In genomic region chr20:63627700-63628245, GRCh38 we compare ENCODE assay signal across 8 cellular contexts. TPM values are rescaled to one million over a fixed set of nuclear protein-coding genes. Genes with fewer than 3 reads are reported as not detected.
DNase-seq lines count a peak whose midpoint lies in the region; ATAC-seq and TF ChIP-seq lines count a peak whose summit lies in the region.

No MANE protein-coding gene starts in this region.

- H3K9ac ChIP-seq in liver (ENCODE audit: low read depth in 1 of 2, low read length in 2 of 2), result peak overlapping the region; percentile 24 to 92

- WGBS in liver, result 10% methylated on average over 32 of the region's 32 CpGs
- 12% methylated on average over 32 of the region's 32 CpGs for WGBS in thymus

- ATAC-seq in activated CD4-positive, CD25-positive, alpha-beta regulatory T cell treated with anti-CD3 and anti-CD28 coated beads, Interleukin-2, amount 50 U/mL, for 24 hours, result peak; percentile 2 to 3
- ATAC-seq in HG03280 (IDR thresholded peaks at IDR 0.05; ENCODE audit: unreplicated experiment) (no peak), HG03039 (IDR thresholded peaks at IDR 0.05; ENCODE audit: unreplicated experiment) (no peak)

- peaks cover 7% of the 10 kb centered on the region for H3K4me1 Mint-ChIP-seq in MCF 10A (ENCODE audit: insufficient read depth, unreplicated experiment)

- TF ChIP-seq RAD21 in liver (IDR thresholded peaks at IDR 0.05), result no peak

- H3K9me3 ChIP-seq in liver (ENCODE audit: control insufficient read depth in 4 of 4, low read length in 3 of 4) (no peaks in the 10 kb centered on the region), thymus (ENCODE audit: control insufficient read depth) (no peaks in the 10 kb centered on the region)

- no TSS peak for BruUV-seq in MCF 10A (replicated peaks; lab: Mats Ljungman, UMichigan)

- H3K4me3 ChIP-seq in liver (ENCODE audit: low read depth in 1 of 3, low read length in 3 of 3) (peak overlapping the region; percentile 79 to 95 (median 92)), thymus (ENCODE audit: low read length) (peak overlapping the region; percentile 77)

- CTCF ChIA-PET in MCF 10A (lab: Yijun Ruan, JAX), result interaction anchor here (0.7 to 1.5 kb wide), 3 partner anchors 80 to 1030 kb away, joined by 3 to 4 read pairs (median 3); partner anchors contain the start of genes ARFRP1, SAMD10 and ZGPAT

- H3K4me1 ChIP-seq in liver (ENCODE audit: control insufficient read depth in 4 of 4, insufficient read depth in 4 of 4, low read length in 3 of 4) (peaks cover 2 to 9% (median 9%) of the 10 kb centered on the region in 4 donors), thymus (ENCODE audit: control insufficient read depth, insufficient read depth, low read length) (peaks cover 14% of the 10 kb centered on the region)

- POLR2A ChIA-PET in MCF 10A (lab: Yijun Ruan, JAX), result interaction anchor here (0.6 to 3.8 kb wide), 25 partner anchors 9 to 417 kb away, joined by 3 to 29 read pairs (median 5); partner anchors contain the start of genes ARFRP1, HELZ2, PRPF6 and RTEL1

- H3K27ac ChIP-seq in liver (ENCODE audit: low read depth in 1 of 2, low read length in 2 of 2), result peak overlapping the region; percentile 87 to 98
- H3K27ac ChIP-seq in thymus (ENCODE audit: low read depth), result peak overlapping the region; percentile 96

- peak overlapping the region; percentile 88 for H3K27ac Mint-ChIP-seq in MCF 10A (ENCODE audit: low read depth, unreplicated experiment)

- no peaks in the 10 kb centered on the region for H3K36me3 ChIP-seq in liver (ENCODE audit: control insufficient read depth in 4 of 4, insufficient read depth in 3 of 4, low read depth in 1 of 4, low read length in 3 of 4)
- H3K36me3 ChIP-seq in thymus (ENCODE audit: control insufficient read depth, insufficient read depth), result no peaks in the 10 kb centered on the region

- peak overlapping the region; percentile 79 for H3K4me3 Mint-ChIP-seq in MCF 10A (ENCODE audit: unreplicated experiment)

- TF ChIP-seq CTCF in MCF 10A (IDR thresholded peaks at IDR 0.05; ENCODE audit: unreplicated experiment), result no peak
- no peak for TF ChIP-seq CTCF in liver (IDR thresholded peaks at IDR 0.05; ENCODE audit: low read depth, low read length, missing input control)

- no peaks in the 10 kb centered on the region for H3K27me3 ChIP-seq in liver (ENCODE audit: control insufficient read depth in 4 of 4, insufficient read depth in 4 of 4, low read length in 3 of 4)
- no peaks in the 10 kb centered on the region for H3K27me3 ChIP-seq in thymus (ENCODE audit: control insufficient read depth, insufficient read depth)

- no peaks in the 10 kb centered on the region for H3K27me3 Mint-ChIP-seq in MCF 10A (ENCODE audit: insufficient read depth, unreplicated experiment)

- peaks cover 18% of the 10 kb centered on the region for H3K36me3 Mint-ChIP-seq in MCF 10A (ENCODE audit: insufficient read depth, unreplicated experiment)

- no peak for DNase-seq in activated CD4-positive, CD25-positive, alpha-beta regulatory T cell (lab: John Stamatoyannopoulos, UW)
- DNase-seq in MCF 10A (ENCODE audit: unreplicated experiment) (no peak), dermis blood vessel endothelial cell (no peak)

- no peaks in the 10 kb centered on the region for H3K9me3 Mint-ChIP-seq in MCF 10A (ENCODE audit: unreplicated experiment)

- intact Hi-C loops in MCF 10A (cut with micrococcal nuclease), result loop anchor here (1.0 kb wide), 1 partner anchor 55 kb away; no protein-coding TSS in a partner anchor

TF ChIP-seq in liver, 16 proteins besides CTCF, POLR2A, EP300 and RAD21:
- TF ChIP-seq EGR1 (IDR thresholded peaks at IDR 0.05; ENCODE audit: low read depth in 2 of 2), result no peak
- TF ChIP-seq FOXA2 (IDR thresholded peaks at IDR 0.05), result no peak
- TF ChIP-seq YY1 (IDR thresholded peaks at IDR 0.05), result no peak
- no peak for TF ChIP-seq GABPA (IDR thresholded peaks at IDR 0.05 in 1 of 2, conservative IDR thresholded peaks at IDR 0.05 in 1 of 2)
- TF ChIP-seq ATF3 (IDR thresholded peaks at IDR 0.05), result no peak
- no peak for TF ChIP-seq HNF4A (conservative IDR thresholded peaks at IDR 0.05)
- TF ChIP-seq HNF4G (IDR thresholded peaks at IDR 0.05), result no peak
- no peak for TF ChIP-seq ZBTB33 (IDR thresholded peaks at IDR 0.05)
- TF ChIP-seq FOXA1 (IDR thresholded peaks at IDR 0.05), result no peak

RNA-seq across cellular contexts. Expression of gene GMEB2, which starts 0.9 kb away (rescaled TPM):
- total RNA-seq in MCF 10A (2022) (14.9 and 19.6 TPM in 2 replicates), liver (1 to 10 TPM; 6.6 to 8.6 TPM), dermis blood vessel endothelial cell (10.9 and 18.7 TPM in 2 replicates)
- polyA plus RNA-seq in liver (1 to 10 TPM; 1.3 to 4.0 TPM), thymus (16.3 TPM)

RNA-seq across cellular contexts. Expression of gene STMN3, which starts 25.5 kb away (rescaled TPM):
- 1.7 and 5.3 TPM in 2 replicates for total RNA-seq in MCF 10A (2022)
- 1 to 10 TPM in 1 of 2 donors, under 1 TPM in 1; 0.67 to 2.9 TPM for total RNA-seq in liver
- polyA plus RNA-seq in liver, result 1 to 10 TPM in 1 of 2 donors, under 1 TPM in 1; 0.42 to 1.2 TPM
- 77.9 TPM for polyA plus RNA-seq in thymus
- total RNA-seq in dermis blood vessel endothelial cell, result 0.85 and 1.2 TPM in 2 replicates

RNA-seq across cellular contexts. Expression of gene RTEL1, which starts 30.3 kb away (rescaled TPM):
- 27.9 and 39.2 TPM in 2 replicates for total RNA-seq in MCF 10A (2022)
- total RNA-seq in liver, result 10 to 100 TPM; 10.4 to 16.9 TPM
- polyA plus RNA-seq in liver, result 1 to 10 TPM; 3.7 to 4.3 TPM
- 18.8 TPM for polyA plus RNA-seq in thymus
- 13.4 and 17.9 TPM in 2 replicates for total RNA-seq in dermis blood vessel endothelial cell

RNA-seq across cellular contexts. Expression of gene HELZ2, which starts 53.7 kb away (rescaled TPM):
- total RNA-seq in MCF 10A (2022) (18.1 and 24.7 TPM in 2 replicates), liver (10 to 100 TPM; 21.3 to 26.6 TPM), dermis blood vessel endothelial cell (54.8 and 64.0 TPM in 2 replicates)
- polyA plus RNA-seq in liver (1 to 10 TPM; 3.7 to 9.6 TPM), thymus (13.9 TPM)

Comparison
In these comparisons a context has a peak if more than half of its experiments do, and no peak if none do; other contexts are left out.
1. ATAC-seq: peak in activated CD4-positive, CD25-positive, alpha-beta regulatory T cell treated with anti-CD3 and anti-CD28 coated beads, Interleukin-2, amount 50 U/mL, for 24 hours (2 of 2); none in HG03280 (single experiment) and HG03039 (single experiment).